In genomic region chr7:108459922-108460551, GRCh38 we compare ENCODE assay signal across 8 cellular contexts. TPM values are rescaled to one million over a fixed set of nuclear protein-coding genes. Genes with fewer than 3 reads are reported as not detected.
DNase-seq lines count a peak whose midpoint lies in the region; ATAC-seq, FAIRE-seq and TF ChIP-seq lines count a peak whose summit lies in the region.

No MANE protein-coding gene starts in this region.

- peaks cover 23% of the 10 kb centered on the region for H3K27me3 Mint-ChIP-seq in activated T-cell treated with anti-CD3 and anti-CD28 coated beads, Interleukin-2, amount 50 U/mL, for 72 hours (ENCODE audit: low read depth)
- peaks cover 32% of the 10 kb centered on the region for H3K27me3 Mint-ChIP-seq in activated T-cell treated with anti-CD3 and anti-CD28 coated beads, Interleukin-2, amount 50 U/mL, for 4 hours (ENCODE audit: low read depth)
- peaks cover 34% of the 10 kb centered on the region for H3K27me3 Mint-ChIP-seq in endodermal cell (ENCODE audit: insufficient read depth)

- H3K27ac ChIP-seq in OCI-LY1 (ENCODE audit: low read depth, low read length, poor library complexity, severe bottlenecking): no peak overlapping the region
- no peak overlapping the region for H3K27ac ChIP-seq in endodermal cell (ENCODE audit: low read depth, low read length)
- H3K27ac ChIP-seq in pancreas: no peak overlapping the region

- H3K36me3 Mint-ChIP-seq in activated T-cell treated with anti-CD3 and anti-CD28 coated beads, Interleukin-2, amount 50 U/mL, for 72 hours (ENCODE audit: insufficient read depth in 2 of 2): no peaks in the 10 kb centered on the region
- H3K36me3 Mint-ChIP-seq in activated T-cell treated with anti-CD3 and anti-CD28 coated beads, Interleukin-2, amount 50 U/mL, for 4 hours (ENCODE audit: insufficient read depth): no peaks in the 10 kb centered on the region
- no peaks in the 10 kb centered on the region for H3K36me3 Mint-ChIP-seq in endodermal cell (ENCODE audit: low read depth)

- H3K9me3 ChIP-seq in OCI-LY1 (ENCODE audit: low read length) (no peaks in the 10 kb centered on the region), endodermal cell (ENCODE audit: control insufficient read depth, low read length) (no peaks in the 10 kb centered on the region), pancreas (no peaks in the 10 kb centered on the region)

- 53 to 67% methylated on average over 3 of the region's 3 CpGs for WGBS in endodermal cell (ENCODE audit: insufficient coverage in 1 of 2, insufficient read length in 1 of 2), 2 experiments
- 32 to 46% methylated on average over 3 of the region's 3 CpGs for WGBS in pancreas, 2 donors

- H3K9ac ChIP-seq in OCI-LY1 (ENCODE audit: low read length): no peak overlapping the region
- H3K9ac ChIP-seq in endodermal cell (ENCODE audit: extremely low read depth, low read length, poor library complexity, severe bottlenecking): no peak overlapping the region

- H3K4me1 Mint-ChIP-seq in activated T-cell treated with anti-CD3 and anti-CD28 coated beads, Interleukin-2, amount 50 U/mL, for 72 hours (ENCODE audit: low read depth): peaks cover 41% of the 10 kb centered on the region
- H3K4me1 Mint-ChIP-seq in activated T-cell treated with anti-CD3 and anti-CD28 coated beads, Interleukin-2, amount 50 U/mL, for 4 hours (ENCODE audit: low read depth): peaks cover 37% of the 10 kb centered on the region
- peaks cover 4% of the 10 kb centered on the region for H3K4me1 Mint-ChIP-seq in endodermal cell

- H3K79me2 ChIP-seq in OCI-LY1 (ENCODE audit: insufficient read depth, low read length): no peaks in the 10 kb centered on the region

- H3K4me1 ChIP-seq in OCI-LY1 (ENCODE audit: insufficient read depth, low read length, severe bottlenecking) (peaks cover 3% of the 10 kb centered on the region), endodermal cell (ENCODE audit: control insufficient read depth, insufficient read depth, low read length) (no peaks in the 10 kb centered on the region), pancreas (peaks cover 8 to 18% (median 11%) of the 10 kb centered on the region in 3 donors)

- peak; percentile 26 to 27 for ATAC-seq in activated T-cell treated with anti-CD3 and anti-CD28 coated beads, Interleukin-2, amount 50 U/mL, for 72 hours (replicated peaks in 1 of 2)
- ATAC-seq in activated T-cell treated with anti-CD3 and anti-CD28 coated beads, Interleukin-2, amount 50 U/mL, for 4 hours: no peak
- peak; percentile 37 for ATAC-seq in HG03565 (IDR thresholded peaks at IDR 0.05; ENCODE audit: unreplicated experiment)
- no peak for ATAC-seq in pancreas
- ATAC-seq in HG03280 (IDR thresholded peaks at IDR 0.05; ENCODE audit: unreplicated experiment): no peak

- H3K4me2 ChIP-seq in OCI-LY1 (ENCODE audit: low read length): no peak overlapping the region

- no peak overlapping the region for H3K4me3 Mint-ChIP-seq in activated T-cell treated with anti-CD3 and anti-CD28 coated beads, Interleukin-2, amount 50 U/mL, for 72 hours
- no peak overlapping the region for H3K4me3 Mint-ChIP-seq in activated T-cell treated with anti-CD3 and anti-CD28 coated beads, Interleukin-2, amount 50 U/mL, for 4 hours
- no peak overlapping the region for H3K4me3 Mint-ChIP-seq in endodermal cell

- no peaks in the 10 kb centered on the region for H3F3A ChIP-seq in OCI-LY1 (ENCODE audit: insufficient read depth, low read length)

- H3K36me3 ChIP-seq in OCI-LY1 (ENCODE audit: insufficient read depth, low read length) (no peaks in the 10 kb centered on the region), endodermal cell (ENCODE audit: control insufficient read depth, insufficient read depth, low read length) (no peaks in the 10 kb centered on the region), pancreas (no peaks in the 10 kb centered on the region)

- peak; percentile 71 for TF ChIP-seq CTCF in OCI-LY1 (IDR thresholded peaks at IDR 0.05; ENCODE audit: low read length)
- TF ChIP-seq CTCF in endodermal cell (conservative IDR thresholded peaks at IDR 0.05): peak; percentile 76
- TF ChIP-seq CTCF in pancreas (IDR thresholded peaks at IDR 0.05): peak in 3 of 4 donors; percentile 16 to 30 (median 28)

- peak; percentile 18 to 38 for DNase-seq in activated T-cell treated with anti-CD3 and anti-CD28 coated beads, Interleukin-2, amount 50 U/mL, for 72 hours
- no peak for DNase-seq in activated T-cell treated with anti-CD3 and anti-CD28 coated beads, Interleukin-2, amount 50 U/mL, for 4 hours
- DNase-seq in endodermal cell (no peak), pancreas (peak in 1 of 6 donors; percentile 33), CD1c-positive myeloid dendritic cell (ENCODE audit: extremely low spot score) (no peak)

- H3K27ac Mint-ChIP-seq in activated T-cell treated with anti-CD3 and anti-CD28 coated beads, Interleukin-2, amount 50 U/mL, for 72 hours: no peak overlapping the region
- H3K27ac Mint-ChIP-seq in endodermal cell: no peak overlapping the region

- no peaks in the 10 kb centered on the region for H4K20me1 ChIP-seq in OCI-LY1 (ENCODE audit: insufficient read depth, low read length)

- H3K9me2 ChIP-seq in OCI-LY1 (ENCODE audit: low read depth, low read length): no peaks in the 10 kb centered on the region

- H3K9me3 Mint-ChIP-seq in activated T-cell treated with anti-CD3 and anti-CD28 coated beads, Interleukin-2, amount 50 U/mL, for 72 hours: no peaks in the 10 kb centered on the region
- H3K9me3 Mint-ChIP-seq in activated T-cell treated with anti-CD3 and anti-CD28 coated beads, Interleukin-2, amount 50 U/mL, for 4 hours: no peaks in the 10 kb centered on the region
- no peaks in the 10 kb centered on the region for H3K9me3 Mint-ChIP-seq in endodermal cell

- no peak for FAIRE-seq in pancreas (lab: Jason Lieb, UNC)

- intact Hi-C loops in pancreas (cut with DNase I): loop anchor here in 1 of 3 donors (5.0 kb wide), 1 partner anchor 278 kb away; no protein-coding TSS in a partner anchor

- H3K27me3 ChIP-seq in OCI-LY1 (ENCODE audit: insufficient read depth, low read length): no peaks in the 10 kb centered on the region
- peaks cover 21% of the 10 kb centered on the region for H3K27me3 ChIP-seq in endodermal cell (ENCODE audit: control insufficient read depth, insufficient read depth, low read length, poor library complexity, severe bottlenecking)
- no peaks in the 10 kb centered on the region for H3K27me3 ChIP-seq in pancreas

- no peak overlapping the region for H3K4me3 ChIP-seq in OCI-LY1 (ENCODE audit: low read depth, low read length, poor library complexity, severe bottlenecking)
- no peak overlapping the region for H3K4me3 ChIP-seq in endodermal cell (ENCODE audit: low read length)
- no peak overlapping the region for H3K4me3 ChIP-seq in pancreas

- no peak overlapping the region for H2AFZ ChIP-seq in OCI-LY1 (ENCODE audit: low read length)

RNA-seq across cellular contexts. Expression of gene NRCAM, which starts 3.8 kb away (rescaled TPM):
- 1 to 10 TPM; 2.5 to 4.1 TPM for total RNA-seq in activated T-cell treated with anti-CD3 and anti-CD28 coated beads, Interleukin-2, amount 50 U/mL, for 72 hours
- under 1 TPM; 0.53 to 0.73 (median 0.69) TPM for total RNA-seq in activated T-cell treated with anti-CD3 and anti-CD28 coated beads, Interleukin-2, amount 50 U/mL, for 4 hours
- 10 to 100 TPM; 17.9 to 28.2 TPM for total RNA-seq in endodermal cell
- polyA plus RNA-seq in endodermal cell (2013, experiment 1 of 2): 49.9 TPM
- 41.4 TPM for polyA plus RNA-seq in endodermal cell (2013, experiment 2 of 2)
- 10 to 100 TPM; 28.4 to 53.6 (median 41.5) TPM for total RNA-seq in pancreas
- 10 to 100 TPM; 14.1 to 31.2 TPM for polyA plus RNA-seq in pancreas

Comparison
In these comparisons a context has a peak if more than half of its experiments do, and no peak if none do; other contexts are left out.
1. ATAC-seq: peak in activated T-cell treated with anti-CD3 and anti-CD28 coated beads, Interleukin-2, amount 50 U/mL, for 72 hours (2 of 2) and HG03565 (single experiment); none in activated T-cell treated with anti-CD3 and anti-CD28 coated beads, Interleukin-2, amount 50 U/mL, for 4 hours (0 of 2), pancreas (0 of 4) and HG03280 (single experiment).
2. DNase-seq: peak in activated T-cell treated with anti-CD3 and anti-CD28 coated beads, Interleukin-2, amount 50 U/mL, for 72 hours (2 of 2); none in activated T-cell treated with anti-CD3 and anti-CD28 coated beads, Interleukin-2, amount 50 U/mL, for 4 hours (single experiment), endodermal cell (single experiment) and CD1c-positive myeloid dendritic cell (single experiment).
3. Peak in every context shown above with its lines, with median percentiles within 50 percentile points of each other: CTCF ChIP-seq.